ENCODE assay signal across 8 cellular contexts in genomic region chr14:70808402-70809237, GRCh38. TPM values are rescaled to one million over a fixed set of nuclear protein-coding genes. Genes with fewer than 3 reads are reported as not detected.
A peak's percentile ranks its signal among the peaks of the same experiment; 100 is the strongest.
DNase-seq lines count a peak whose midpoint lies in the region; ATAC-seq and TF ChIP-seq lines count a peak whose summit lies in the region.

No MANE protein-coding gene starts in this region.

- H3K27ac ChIP-seq in HCT116 (ENCODE audit: low read depth, low read length) = peak overlapping the region; percentile 71
- H3K27ac ChIP-seq in esophagus (ENCODE audit: low read depth in 2 of 2, low read length in 1 of 2) = peak overlapping the region; percentile 87 to 88
- H3K27ac ChIP-seq in neuronal stem cell (replicated peaks; ENCODE audit: low read length) = peak overlapping the region; percentile 57
- no peak overlapping the region for H3K27ac ChIP-seq in aorta (ENCODE audit: low read depth in 1 of 2, low read length in 2 of 2)

- H3K4ac ChIP-seq in neuronal stem cell (ENCODE audit: low read length) = no peak overlapping the region

- POLR2A ChIA-PET in HCT116 (lab: Charles Lee) = interaction anchor here (0.6 to 1.8 kb wide), 11 partner anchors 10 to 393 kb away, joined by 3 to 6 read pairs (median 3); no protein-coding TSS in a partner anchor

- H3K79me1 ChIP-seq in neuronal stem cell (ENCODE audit: low read depth, low read length) = peaks cover 5% of the 10 kb centered on the region

- peak overlapping the region; percentile 94 for H3K18ac ChIP-seq in neuronal stem cell (ENCODE audit: low read length)

- peak overlapping the region; percentile 91 for H3K14ac ChIP-seq in neuronal stem cell (ENCODE audit: low read length)

- H4K91ac ChIP-seq in neuronal stem cell (ENCODE audit: low read depth, low read length, poor library complexity) = no peak overlapping the region

- CTCF ChIA-PET in HCT116 (lab: Charles Lee) = interaction anchor here (1.2 to 2.0 kb wide), 5 partner anchors 9 to 186 kb away, joined by 4 to 23 read pairs (median 7); partner anchors contain the start of gene PCNX1

- no peaks in the 10 kb centered on the region for H3K9me2 ChIP-seq in HCT116 (ENCODE audit: insufficient read depth)

- no peak overlapping the region for H2AFZ ChIP-seq in HCT116 (ENCODE audit: low read depth, low read length, poor library complexity, severe bottlenecking)
- peak overlapping the region; percentile 98 for H2AFZ ChIP-seq in neuronal stem cell (ENCODE audit: low read length)

- RAD21 ChIA-PET in HCT116 (lab: Charles Lee; ENCODE audit: low non-redundant PET in 1 of 2, low total read pairs in 2 of 2, uncharacterized antibody in 2 of 2, unreplicated experiment in 2 of 2) = interaction anchor here (0.8 to 1.2 kb wide), 3 partner anchors 9 to 167 kb away, joined by 3 to 13 read pairs (median 3); partner anchors contain the start of gene TTC9 (in 1 of the 2)

- H2BK5ac ChIP-seq in neuronal stem cell (ENCODE audit: low read length) = peak overlapping the region; percentile 84

- H3K79me2 ChIP-seq in HCT116 (ENCODE audit: insufficient read depth, low read length) = peaks cover 45% of the 10 kb centered on the region

- H3K27me3 ChIP-seq in HCT116 (ENCODE audit: insufficient read depth, low read length) = no peaks in the 10 kb centered on the region
- no peaks in the 10 kb centered on the region for H3K27me3 ChIP-seq in esophagus (ENCODE audit: control insufficient read depth in 1 of 2, insufficient read depth in 2 of 2, low read length in 2 of 2)
- peaks cover 0 to 3% (median 0%) of the 10 kb centered on the region in 3 experiments for H3K27me3 ChIP-seq in neuronal stem cell (ENCODE audit: control insufficient read depth in 3 of 3, insufficient read depth in 3 of 3, low read depth in 1 of 3, low read length in 3 of 3)
- H3K27me3 ChIP-seq in aorta (ENCODE audit: control insufficient read depth in 1 of 2, insufficient read depth in 2 of 2, low read length in 1 of 2) = no peaks in the 10 kb centered on the region

- no peak for TF ChIP-seq RAD21 in HCT116 (IDR thresholded peaks at IDR 0.05; ENCODE audit: low read depth)

- no peak overlapping the region for H4K8ac ChIP-seq in neuronal stem cell (ENCODE audit: low read depth, low read length)

- H2AK5ac ChIP-seq in neuronal stem cell (ENCODE audit: low read depth, low read length) = no peak overlapping the region

- TF ChIP-seq CTCF in GM10266 (IDR thresholded peaks at IDR 0.05; ENCODE audit: control insufficient read depth, insufficient read depth, low read depth, missing control alignments) (no peak), HCT116 (IDR thresholded peaks at IDR 0.05 in 2 of 3, conservative IDR thresholded peaks at IDR 0.05 in 1 of 3; ENCODE audit: borderline replicate concordance in 1 of 3, insufficient read depth in 1 of 3, low read depth in 2 of 3, low read length in 2 of 3) (no peak)

- peak overlapping the region; percentile 64 to 79 for H3K4me3 ChIP-seq in HCT116 (replicated peaks in 1 of 2; ENCODE audit: low read depth in 1 of 2, low read length in 2 of 2)
- H3K4me3 ChIP-seq in esophagus (ENCODE audit: low read depth in 1 of 2, low read length in 2 of 2) = peak overlapping the region; percentile 73 to 94
- peak overlapping the region; percentile 79 to 99 for H3K4me3 ChIP-seq in neuronal stem cell (ENCODE audit: low read length in 2 of 2)
- H3K4me3 ChIP-seq in aorta (ENCODE audit: low read length in 2 of 2) = peak overlapping the region; percentile 50

- peak overlapping the region; percentile 65 for H3K23ac ChIP-seq in neuronal stem cell (ENCODE audit: low read depth, low read length, poor library complexity)

- H3K4me1 ChIP-seq in HCT116 (ENCODE audit: control insufficient read depth in 1 of 2, insufficient read depth in 2 of 2, low read length in 2 of 2) (peaks cover 17 to 29% of the 10 kb centered on the region in 2 experiments), esophagus (ENCODE audit: control insufficient read depth in 2 of 2, insufficient read depth in 2 of 2, low read length in 1 of 2) (no peaks in the 10 kb centered on the region), neuronal stem cell (ENCODE audit: control insufficient read depth in 2 of 2, insufficient read depth in 1 of 2, low read depth in 1 of 2, low read length in 2 of 2) (peaks cover 0 to 9% of the 10 kb centered on the region in 2 donors), aorta (ENCODE audit: control insufficient read depth in 1 of 2, insufficient read depth in 2 of 2, low read length in 2 of 2) (no peaks in the 10 kb centered on the region)

- H3K4me2 ChIP-seq in HCT116 (ENCODE audit: low read length) (peak overlapping the region; percentile 77), neuronal stem cell (ENCODE audit: insufficient read depth, low read length, poor library complexity, severe bottlenecking) (peak overlapping the region; percentile 95)

- intact Hi-C loops in HCT116 (cut with micrococcal nuclease) (no loop called here), aorta (cut with DNase I) (no loop called here)

- 1% methylated on average over 52 to 78 of the region's 78 CpGs for WGBS in esophagus, 2 donors
- no CpG with 5 or more reads among the region's 78 CpGs for WGBS in neuronal stem cell (ENCODE audit: extremely low coverage in 2 of 2, insufficient read length in 2 of 2, insufficient replicate concordance in 1 of 2), 2 donors
- WGBS in aorta, 2 donors = 1 to 2% methylated on average over 37 to 78 of the region's 78 CpGs

- H2BK15ac ChIP-seq in neuronal stem cell (ENCODE audit: low read length) = no peak overlapping the region

- H4K20me1 ChIP-seq in HCT116 (ENCODE audit: insufficient read depth) = no peaks in the 10 kb centered on the region

- DNase-seq in GM10266 (ENCODE audit: extremely low spot score) (peak; percentile 61), HCT116 (ENCODE audit: low read depth, low spot score) (no peak), NCI-H1105 (lab: John Stamatoyannopoulos, UW) (peak; percentile 60), neuronal stem cell (ENCODE audit: low spot score) (peak; percentile 51), aorta (peak; percentile 54 to 77), HT-29 (ENCODE audit: low spot score) (no peak)
- DNase-seq in activated CD8-positive, alpha-beta memory T cell treated with anti-CD3 and anti-CD28 coated beads, Interleukin-2, amount 50 U/mL, for 4 hours = peak; percentile 57

- H3K36me3 ChIP-seq in HCT116 (ENCODE audit: control insufficient read depth in 1 of 2, insufficient read depth in 2 of 2, low read length in 2 of 2) = peaks cover 0 to 5% of the 10 kb centered on the region in 2 experiments; a peak in 1 of 4 replicates
- H3K36me3 ChIP-seq in esophagus (ENCODE audit: control insufficient read depth in 2 of 2, insufficient read depth in 2 of 2, low read length in 1 of 2) = no peaks in the 10 kb centered on the region
- peaks cover 0 to 2% of the 10 kb centered on the region in 2 donors for H3K36me3 ChIP-seq in neuronal stem cell (replicated peaks in 1 of 2; ENCODE audit: control insufficient read depth in 2 of 2, insufficient read depth in 2 of 2, low read length in 2 of 2)
- no peaks in the 10 kb centered on the region for H3K36me3 ChIP-seq in aorta (ENCODE audit: control insufficient read depth in 1 of 2, insufficient read depth in 2 of 2, low read length in 1 of 2)

- H2BK12ac ChIP-seq in neuronal stem cell (ENCODE audit: low read length) = no peak overlapping the region

- H3K9ac ChIP-seq in HCT116 (ENCODE audit: low read length) (peak overlapping the region; percentile 75), neuronal stem cell (ENCODE audit: low read depth, low read length, poor library complexity) (peak overlapping the region; percentile 96)

- H2BK120ac ChIP-seq in neuronal stem cell (ENCODE audit: low read depth, low read length) = no peak overlapping the region

- H3K9me3 ChIP-seq in HCT116 (ENCODE audit: control insufficient read depth in 1 of 2, insufficient read depth in 1 of 2, low read depth in 1 of 2, low read length in 2 of 2) = no peaks in the 10 kb centered on the region
- no peaks in the 10 kb centered on the region for H3K9me3 ChIP-seq in esophagus (ENCODE audit: control insufficient read depth in 2 of 2, insufficient read depth in 1 of 2, low read depth in 1 of 2, low read length in 1 of 2)
- H3K9me3 ChIP-seq in neuronal stem cell (replicated peaks in 1 of 2; ENCODE audit: control insufficient read depth in 2 of 2, insufficient read depth in 1 of 2, low read depth in 1 of 2, low read length in 2 of 2) = no peaks in the 10 kb centered on the region
- H3K9me3 ChIP-seq in aorta (ENCODE audit: control insufficient read depth, low read length) = no peaks in the 10 kb centered on the region

- BruUV-seq in HCT116 (replicated peaks; lab: Mats Ljungman, UMichigan) = no TSS peak

- ATAC-seq in HCT116 = peak; percentile 25
- peak; percentile 30 for ATAC-seq in aorta (ENCODE audit: low FRiP score)

- TF ChIP-seq POLR2A in HCT116 (IDR thresholded peaks at IDR 0.05; ENCODE audit: borderline replicate concordance, extremely low read depth, insufficient read depth, insufficient read length) = no peak

TF ChIP-seq in HCT116, 20 proteins besides CTCF, POLR2A, EP300 and RAD21:
- TF ChIP-seq TCF7L2 (IDR thresholded peaks at IDR 0.05; ENCODE audit: borderline replicate concordance, extremely low read depth, insufficient read depth, insufficient read length) (no peak), SP1 (IDR thresholded peaks at IDR 0.05; ENCODE audit: low read depth) (no peak), JUND (IDR thresholded peaks at IDR 0.05) (no peak), SIN3A (IDR thresholded peaks at IDR 0.05; ENCODE audit: low read depth) (0 out of 2 replicates have a peak, but pooled peaks have one; percentile 53), ZFX (IDR thresholded peaks at IDR 0.05) (peak; percentile 44; the same call in 1 of the 2 replicates), POLR2AphosphoS5 (IDR thresholded peaks at IDR 0.05; ENCODE audit: low read depth, low read length) (peak; percentile 53; the same call in 1 of the 2 replicates)
TF ChIP-seq in HCT116: peak in this region for 3.

RNA-seq across cellular contexts. Expression of gene MAP3K9, which starts 0.7 kb away (rescaled TPM):
- 11.7 TPM for total RNA-seq in HCT116 (2021; ENCODE audit: unreplicated experiment)
- 5.9 and 6.0 TPM in 2 replicates for polyA plus RNA-seq in HCT116 (2012)
- polyA plus RNA-seq in esophagus = 10 to 100 TPM in 1 of 2 donors, 1 to 10 TPM in 1; 4.2 to 11.6 TPM
- 9.3 TPM for polyA plus RNA-seq in neuronal stem cell (2013, experiment 1 of 2)
- 9.2 TPM for polyA plus RNA-seq in neuronal stem cell (2013, experiment 2 of 2)
- 1 to 10 TPM in 1 of 2 donors, under 1 TPM in 1; 0.84 to 1.5 TPM for total RNA-seq in aorta
- polyA plus RNA-seq in aorta = under 1 TPM; 0.20 to 0.63 TPM
- 5.9 and 6.8 TPM in 2 replicates for total RNA-seq in HT-29 (2014; rRNA removed; shearing (Covaris generic))

Comparison
In these comparisons a context has a peak if more than half of its experiments do, and no peak if none do; other contexts are left out.
1. DNase-seq: peak in GM10266 (single experiment), NCI-H1105 (single experiment), activated CD8-positive, alpha-beta memory T cell treated with anti-CD3 and anti-CD28 coated beads, Interleukin-2, amount 50 U/mL, for 4 hours (single experiment), neuronal stem cell (single experiment) and aorta (2 of 2); none in HCT116 (single experiment) and HT-29 (single experiment).
2. H3K27ac ChIP-seq: peak in HCT116 (single experiment), esophagus (2 of 2) and neuronal stem cell (single experiment); none in aorta (0 of 2).
3. Peak in every context shown above with its lines, with median percentiles within 50 percentile points of each other: H3K4me3 ChIP-seq.